ENCODE assay signal across 28 cellular contexts in the genomic region with DNA sequence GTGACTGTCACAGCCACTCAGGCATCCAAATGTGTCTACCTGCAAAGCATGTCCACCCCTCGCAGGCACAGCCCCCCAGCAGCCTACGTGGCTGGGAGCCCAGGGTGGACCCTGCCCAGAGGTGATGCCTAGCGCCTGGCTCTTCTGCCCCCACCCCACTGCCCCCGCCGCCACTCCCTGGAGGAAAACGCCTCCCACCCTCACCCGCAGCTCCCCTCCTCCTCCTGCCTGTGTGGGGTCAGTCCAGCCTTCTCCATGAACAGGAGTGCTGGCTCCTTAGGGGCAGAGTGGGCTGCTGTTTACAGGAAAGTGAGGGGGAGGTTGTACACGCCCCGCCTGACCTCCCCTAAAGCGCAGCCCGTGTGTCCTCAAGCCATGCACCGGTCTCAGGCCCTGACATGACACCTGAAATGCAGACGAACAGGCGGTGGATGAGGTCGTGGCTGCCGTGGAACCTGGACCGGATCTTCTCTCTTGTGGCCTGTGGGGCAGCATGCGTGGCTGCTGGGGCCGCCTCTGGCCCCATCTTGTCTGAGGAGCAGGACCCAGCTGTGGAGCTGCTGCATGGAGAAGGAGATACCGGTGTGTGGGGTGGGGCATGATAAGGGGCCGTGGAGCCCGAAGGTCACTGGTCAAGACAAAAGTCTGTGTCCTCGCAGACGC. TPM values are rescaled to one million over a fixed set of nuclear protein-coding genes. Genes with fewer than 3 reads are reported as not detected.
A peak's percentile ranks its signal among the peaks of the same experiment; 100 is the strongest.
DNase-seq lines count a peak whose midpoint lies in the region; ATAC-seq and FAIRE-seq lines count a peak whose summit lies in the region.
"Had no signal": no experiment of that assay in that cellular context is flagged by ENCODE, and none has a peak within 500 bp of the region (broad histone marks: within the 10 kb centered on the region; RNA-seq: fewer than 3 reads in every experiment).

No MANE protein-coding gene starts in this region.

- H3K4me3 Mint-ChIP-seq in central memory CD8-positive, alpha-beta T cell: no peak overlapping the region
- H3K4me3 Mint-ChIP-seq in naive thymus-derived CD4-positive, alpha-beta T cell: no peak overlapping the region
- H3K4me3 Mint-ChIP-seq: CD8-positive, alpha-beta memory T cell; GM23338 had no signal

- DNase-seq in DMS 273 (lab: John Stamatoyannopoulos, UW; ENCODE audit: unreplicated experiment) (peak; percentile 49), DMS 273 treated with DMSO at 0.1 percent for 48 hours (lab: John Stamatoyannopoulos, UW) (no peak), HTR-8/SVneo (ENCODE audit: insufficient read length, low spot score) (no peak), C1 segment of cervical spinal cord (lab: John Stamatoyannopoulos, UW) (no peak)
- no peak for DNase-seq in central memory CD8-positive, alpha-beta T cell (ENCODE audit: low spot score in 2 of 2)
- DNase-seq in naive thymus-derived CD4-positive, alpha-beta T cell: no peak
- DNase-seq: ACHN; Calu3; CD8-positive, alpha-beta memory T cell; DMS53; GDM1; KBM-7; MM.1S; NCI-H1048; NCI-H1436 treated with DMSO at 0.1 percent for 48 hours; NCI-H2029; NCI-H226; NCI-H774; NK-92 treated with Interleukin-12 subunit alpha and Interleukin-12 subunit beta, amount 100 ng/mL, for 24 hours had no signal

- H3K27me3 ChIP-seq in BLaER1: no peaks in the 10 kb centered on the region
- H3K27me3 ChIP-seq in naive thymus-derived CD4-positive, alpha-beta T cell (ENCODE audit: control insufficient read depth in 2 of 2, insufficient read depth in 2 of 2, low read length in 2 of 2): no peaks in the 10 kb centered on the region
- H3K27me3 ChIP-seq: BLaER1 treated with 17β-estradiol and CSF1 and Interleukin-3, amounts not matched to agents 10 nM and 100 nM; SJSA1 had no signal

- POLR2A ChIA-PET in naive thymus-derived CD4-positive, alpha-beta T cell (lab: Charles Lee): interaction anchor here (1.1 kb wide), 1 partner anchor 11 kb away, joined by 3 read pairs; no protein-coding TSS in a partner anchor

- no peaks in the 10 kb centered on the region for H3K36me3 ChIP-seq in BLaER1
- no peaks in the 10 kb centered on the region for H3K36me3 ChIP-seq in naive thymus-derived CD4-positive, alpha-beta T cell (ENCODE audit: control insufficient read depth in 2 of 3, insufficient read depth in 3 of 3, low read length in 3 of 3)
- H3K36me3 ChIP-seq: BLaER1 treated with 17β-estradiol and CSF1 and Interleukin-3, amounts not matched to agents 10 nM and 100 nM; SJSA1 had no signal

- H3K27ac ChIP-seq in BLaER1: no peak overlapping the region
- H3K27ac ChIP-seq in naive thymus-derived CD4-positive, alpha-beta T cell (ENCODE audit: low read depth, low read length): no peak overlapping the region
- H3K27ac ChIP-seq: 22Rv1; BLaER1 treated with 17β-estradiol and CSF1 and Interleukin-3, amounts not matched to agents 10 nM and 100 nM; SJSA1 had no signal

- intact Hi-C loops in naive thymus-derived CD4-positive, alpha-beta T cell (cut with micrococcal nuclease): no loop called here

- peak overlapping the region; percentile 17; the same call in 1 of the 2 replicates for H3K4me2 ChIP-seq in BLaER1
- H3K4me2 ChIP-seq: GM23338 had no signal

- no peaks in the 10 kb centered on the region for H3K9me3 ChIP-seq in BLaER1
- no peaks in the 10 kb centered on the region for H3K9me3 ChIP-seq in naive thymus-derived CD4-positive, alpha-beta T cell (ENCODE audit: control insufficient read depth in 2 of 3, low read length in 3 of 3)
- H3K9me3 ChIP-seq: BLaER1 treated with 17β-estradiol and CSF1 and Interleukin-3, amounts not matched to agents 10 nM and 100 nM; SJSA1 had no signal

- H3K4me3 ChIP-seq in BLaER1: no peak overlapping the region
- H3K4me3 ChIP-seq in naive thymus-derived CD4-positive, alpha-beta T cell (ENCODE audit: low read length): no peak overlapping the region
- H3K4me3 ChIP-seq: BLaER1 treated with 17β-estradiol and CSF1 and Interleukin-3, amounts not matched to agents 10 nM and 100 nM; GM23338; SJSA1 had no signal

- H3K4me1 Mint-ChIP-seq in central memory CD8-positive, alpha-beta T cell: no peaks in the 10 kb centered on the region
- peaks cover 0 to 4% (median 0%) of the 10 kb centered on the region in 7 donors for H3K4me1 Mint-ChIP-seq in naive thymus-derived CD4-positive, alpha-beta T cell

- no peak for ATAC-seq in central memory CD8-positive, alpha-beta T cell (replicated peaks; ENCODE audit: extremely low read depth, poor library complexity, severe bottlenecking)
- peak; percentile 7 for ATAC-seq in naive thymus-derived CD4-positive, alpha-beta T cell
- ATAC-seq in HG02588 (IDR thresholded peaks at IDR 0.05; ENCODE audit: unreplicated experiment): no peak
- ATAC-seq: GM23338, HCT116, Panc1 had no signal

- no peak for FAIRE-seq in HTR-8/SVneo (lab: Jason Lieb, UNC)
- FAIRE-seq: GM18507 had no signal

- H3K9ac ChIP-seq in BLaER1: no peak overlapping the region

- peaks cover 28% of the 10 kb centered on the region for H3K4me1 ChIP-seq in BLaER1
- H3K4me1 ChIP-seq in naive thymus-derived CD4-positive, alpha-beta T cell (ENCODE audit: control insufficient read depth in 2 of 2, insufficient read depth in 2 of 2, low read length in 2 of 2): no peaks in the 10 kb centered on the region
- H3K4me1 ChIP-seq: SJSA1 had no signal

- no peaks in the 10 kb centered on the region for H4K20me1 ChIP-seq in BLaER1
- H4K20me1 ChIP-seq: BLaER1 treated with 17β-estradiol and CSF1 and Interleukin-3, amounts not matched to agents 10 nM and 100 nM had no signal

- no peaks in the 10 kb centered on the region for H3K27me3 Mint-ChIP-seq in central memory CD8-positive, alpha-beta T cell
- no peaks in the 10 kb centered on the region for H3K27me3 Mint-ChIP-seq in naive thymus-derived CD4-positive, alpha-beta T cell

- peak overlapping the region; percentile 13 for H3K27ac Mint-ChIP-seq in central memory CD8-positive, alpha-beta T cell (ENCODE audit: low read depth)
- no peak overlapping the region for H3K27ac Mint-ChIP-seq in naive thymus-derived CD4-positive, alpha-beta T cell

- no peaks in the 10 kb centered on the region for H3K9me3 Mint-ChIP-seq in central memory CD8-positive, alpha-beta T cell
- peaks cover 0 to 1% (median 0%) of the 10 kb centered on the region in 11 donors for H3K9me3 Mint-ChIP-seq in naive thymus-derived CD4-positive, alpha-beta T cell
- H3K9me3 Mint-ChIP-seq: CD8-positive, alpha-beta memory T cell; GM23338 had no signal

- CTCF ChIA-PET in naive thymus-derived CD4-positive, alpha-beta T cell (lab: Charles Lee): no interaction called here

- H3K36me3 Mint-ChIP-seq in central memory CD8-positive, alpha-beta T cell (ENCODE audit: insufficient read depth): peaks cover 1% of the 10 kb centered on the region
- H3K36me3 Mint-ChIP-seq in naive thymus-derived CD4-positive, alpha-beta T cell: peaks cover 0 to 8% (median 3%) of the 10 kb centered on the region in 5 donors

RNA-seq across cellular contexts. Expression of gene MXD4, which starts 11.9 kb away (rescaled TPM):
- 100 to 1,000 TPM in 1 of 5 experiments, 10 to 100 TPM in 4; 25.6 to 106 (median 46.0) TPM for total RNA-seq in naive thymus-derived CD4-positive, alpha-beta T cell
- polyA plus RNA-seq in naive thymus-derived CD4-positive, alpha-beta T cell: 10 to 100 TPM; 18.9 to 25.4 TPM

RNA-seq across cellular contexts. Expression of gene HAUS3, which starts 31.9 kb away (rescaled TPM):
- total RNA-seq in naive thymus-derived CD4-positive, alpha-beta T cell: 10 to 100 TPM; 24.4 to 88.2 (median 34.1) TPM
- 10 to 100 TPM; 18.5 to 25.9 TPM for polyA plus RNA-seq in naive thymus-derived CD4-positive, alpha-beta T cell

RNA-seq across cellular contexts. Expression of gene POLN, which starts 31.9 kb away (rescaled TPM):
- total RNA-seq in naive thymus-derived CD4-positive, alpha-beta T cell: 1 to 10 TPM; 2.4 to 5.4 (median 3.2) TPM
- polyA plus RNA-seq in naive thymus-derived CD4-positive, alpha-beta T cell: under 1 TPM; 0.17 to 0.95 TPM
